In genomic region chr2:19408592-19408991, GRCh38 we compare ENCODE assay signal across 30 cellular contexts. TPM values are rescaled to one million over a fixed set of nuclear protein-coding genes. Genes with fewer than 3 reads are reported as not detected.
DNase-seq lines count a peak whose midpoint lies in the region; ATAC-seq, FAIRE-seq and TF ChIP-seq lines count a peak whose summit lies in the region.
"Had no signal": no experiment of that assay in that cellular context is flagged by ENCODE, and none has a peak within 500 bp of the region (broad histone marks: within the 10 kb centered on the region; RNA-seq: fewer than 3 reads in every experiment).

No MANE protein-coding gene starts in this region.

- intact Hi-C loops in HepG2 (cut with micrococcal nuclease; ENCODE audit: unreplicated experiment) (loop anchor here (5.0 kb wide), 1 partner anchor 99 kb away; no protein-coding TSS in a partner anchor), right lobe of liver (cut with DNase I) (no loop called here)

- ATAC-seq in HepG2: no peak
- no peak for ATAC-seq in right lobe of liver
- no peak for ATAC-seq in HG03520 (IDR thresholded peaks at IDR 0.05; ENCODE audit: unreplicated experiment)
- ATAC-seq: activated CD8-positive, alpha-beta T cell treated with anti-CD3 and anti-CD28 coated beads, Interleukin-2, amount 10 ng/mL, durations not matched to agents 7 days and 5 days; stimulated activated memory B cell treated with anti-CD40 and anti-IgM and Interleukin-4, amounts not matched to agents 10 μg/mL and 1 μg/mL and 100 μg/mL, for 72 hours had no signal

- no peak overlapping the region for H2AFZ ChIP-seq in HepG2 (ENCODE audit: low read length)

- H3K4me1 ChIP-seq in HepG2 (ENCODE audit: insufficient read depth, low read length) (no peaks in the 10 kb centered on the region), right lobe of liver (no peaks in the 10 kb centered on the region), adipocyte (ENCODE audit: control insufficient read depth, insufficient read depth, low read length) (peaks cover 8% of the 10 kb centered on the region)
- H3K4me1 ChIP-seq: BLaER1 treated with 17β-estradiol and CSF1 and Interleukin-3, amounts not matched to agents 10 nM and 100 nM; HAP-1; SJSA1; spleen; suprapubic skin; uterus had no signal

- no peak overlapping the region for H3K4me3 ChIP-seq in HepG2 (replicated peaks in 1 of 3; ENCODE audit: insufficient read depth in 1 of 3, low read depth in 2 of 3, low read length in 3 of 3)
- no peak overlapping the region for H3K4me3 ChIP-seq in right lobe of liver
- no peak overlapping the region for H3K4me3 ChIP-seq in adipocyte (ENCODE audit: low read length)
- H3K4me3 ChIP-seq in fibroblast of pulmonary artery (replicated peaks; ENCODE audit: low read depth, low read length): no peak overlapping the region
- H3K4me3 ChIP-seq: BLaER1 treated with 17β-estradiol and CSF1 and Interleukin-3, amounts not matched to agents 10 nM and 100 nM; coronary artery; HAP-1; SJSA1; spleen; suprapubic skin; uterus had no signal

- no TSS peak for BruUV-seq in HepG2 (replicated peaks; lab: Mats Ljungman, UMichigan)

- in situ Hi-C loops in HepG2 (cut with HindIII; ENCODE audit: extremely low pct_ligation_motif_present, low pct_unique_long_range_greater_than_20kb): no loop called here

- no peak for TF ChIP-seq CTCF in HepG2 (CRISPR knock-in tag; IDR thresholded peaks at IDR 0.05)
- no peak for TF ChIP-seq CTCF in right lobe of liver (IDR thresholded peaks at IDR 0.05)
- no peak for TF ChIP-seq CTCF in fibroblast of pulmonary artery (IDR thresholded peaks at IDR 0.05; ENCODE audit: low read length, missing control alignments)

- H3K4me2 ChIP-seq in HepG2 (ENCODE audit: low read depth, low read length): no peak overlapping the region
- H3K4me2 ChIP-seq: BLaER1 treated with 17β-estradiol and CSF1 and Interleukin-3, amounts not matched to agents 10 nM and 100 nM had no signal

- H3K27me3 ChIP-seq in HepG2 (ENCODE audit: control insufficient read depth in 1 of 2, insufficient read depth in 2 of 2, low read length in 2 of 2) (0 out of 5 replicates have a peak, but pooled peaks cover 0 to 3% of the 10 kb centered on the region in 2 experiments), right lobe of liver (no peaks in the 10 kb centered on the region), adipocyte (replicated peaks; ENCODE audit: control insufficient read depth, insufficient read depth, low read length) (no peaks in the 10 kb centered on the region)
- H3K27me3 ChIP-seq: BLaER1 treated with 17β-estradiol and CSF1 and Interleukin-3, amounts not matched to agents 10 nM and 100 nM; SJSA1; suprapubic skin; uterus had no signal

- no peak for TF ChIP-seq RAD21 in HepG2 (CRISPR knock-in tag; IDR thresholded peaks at IDR 0.05)

- TF ChIP-seq POLR2A in HepG2 (IDR thresholded peaks at IDR 0.05; ENCODE audit: insufficient read depth in 1 of 2, low read depth in 2 of 2, low read length in 2 of 2) (no peak), right lobe of liver (IDR thresholded peaks at IDR 0.05) (no peak)

- H3K36me3 ChIP-seq in HepG2 (replicated peaks in 1 of 2; ENCODE audit: control insufficient read depth in 1 of 2, insufficient read depth in 2 of 2, low read length in 2 of 2): no peaks in the 10 kb centered on the region
- no peaks in the 10 kb centered on the region for H3K36me3 ChIP-seq in right lobe of liver
- no peaks in the 10 kb centered on the region for H3K36me3 ChIP-seq in adipocyte (ENCODE audit: control insufficient read depth, insufficient read depth, low read length, severe bottlenecking)
- H3K36me3 ChIP-seq: BLaER1 treated with 17β-estradiol and CSF1 and Interleukin-3, amounts not matched to agents 10 nM and 100 nM; HAP-1; SJSA1; spleen; suprapubic skin; uterus had no signal

- CTCF ChIA-PET in HepG2 (lab: Yijun Ruan, JAX; ENCODE audit: low intra/inter-chr PET ratio, low total read pairs): no interaction called here

- POLR2A ChIA-PET in HepG2 (lab: Yijun Ruan, JAX): no interaction called here

- no peaks in the 10 kb centered on the region for H4K20me1 ChIP-seq in HepG2 (ENCODE audit: insufficient read depth, low read length)
- H4K20me1 ChIP-seq: BLaER1 treated with 17β-estradiol and CSF1 and Interleukin-3, amounts not matched to agents 10 nM and 100 nM had no signal

- H3K9me3 ChIP-seq in HepG2 (ENCODE audit: low read length) (no peaks in the 10 kb centered on the region), right lobe of liver (no peaks in the 10 kb centered on the region), adipocyte (ENCODE audit: control insufficient read depth, low read length) (peaks cover 6% of the 10 kb centered on the region)
- H3K9me3 ChIP-seq: HAP-1, SJSA1, suprapubic skin, uterus had no signal

- no peak for FAIRE-seq in HepG2 (lab: Jason Lieb, UNC)
- no peak for FAIRE-seq in urothelium cell line (lab: Jason Lieb, UNC)
- FAIRE-seq: GM12892 had no signal

- DNase-seq in HepG2 (ENCODE audit: low spot score): peak; percentile 24
- no peak for DNase-seq in right lobe of liver
- peak; percentile 60 for DNase-seq in adipocyte (ENCODE audit: low read depth)
- DNase-seq in fibroblast of pulmonary artery (ENCODE audit: low read depth): peak; percentile 66
- DNase-seq in urothelium cell line (ENCODE audit: low spot score): peak; percentile 16
- DNase-seq in NCI-H526 (lab: John Stamatoyannopoulos, UW): no peak
- no peak for DNase-seq in activated naive CD4-positive, alpha-beta T cell (lab: John Stamatoyannopoulos, UW)
- DNase-seq: activated CD4-positive, alpha-beta T cell treated with anti-CD3 and anti-CD28 coated beads for 1 hour; activated CD8-positive, alpha-beta T cell treated with anti-CD3 and anti-CD28 coated beads, Interleukin-2, amount 10 ng/mL, durations not matched to agents 7 days and 5 days; activated effector memory CD4-positive, alpha-beta T cell treated with anti-CD3 and anti-CD28 coated beads, Interleukin-2, amount 50 U/mL, for 16 hours; head of caudate nucleus; mesendoderm; MM.1S; naive B cell; NCI-H1417 treated with DMSO at 0.1 percent for 48 hours; NCI-H2107; NCI-H510A treated with DMSO at 0.1 percent for 48 hours; NK-92 treated with Interleukin-12 subunit alpha and Interleukin-12 subunit beta, amount 100 ng/mL, for 24 hours; nucleus accumbens; spleen; stimulated activated CD4-positive, alpha-beta T cell treated with anti-CD3 and anti-CD28 coated beads, Interleukin-4, amount 100 ng/mL, for 1 hour; uterus had no signal

- H3K27ac ChIP-seq in HepG2 (ENCODE audit: extremely low read length, insufficient read depth, low read length) (no peak overlapping the region), right lobe of liver (no peak overlapping the region)
- H3K27ac ChIP-seq: BLaER1 treated with 17β-estradiol and CSF1 and Interleukin-3, amounts not matched to agents 10 nM and 100 nM; coronary artery; SJSA1; spleen; suprapubic skin; uterus had no signal

- TF ChIP-seq EP300 in HepG2 (IDR thresholded peaks at IDR 0.05; ENCODE audit: low read depth in 2 of 2, low read length in 2 of 2): no peak
- TF ChIP-seq EP300 in HepG2 (CRISPR knock-in tag; IDR thresholded peaks at IDR 0.05; ENCODE audit: borderline replicate concordance): no peak

- no peaks in the 10 kb centered on the region for H3K79me2 ChIP-seq in HepG2 (ENCODE audit: insufficient read depth, low read length)

- H3K9ac ChIP-seq in HepG2 (ENCODE audit: insufficient read depth, low read depth, low read length): no peak overlapping the region
- H3K9ac ChIP-seq in adipocyte (ENCODE audit: low read length): no peak overlapping the region
- H3K9ac ChIP-seq: BLaER1 treated with 17β-estradiol and CSF1 and Interleukin-3, amounts not matched to agents 10 nM and 100 nM had no signal

TF ChIP-seq in HepG2, 621 proteins besides CTCF, POLR2A, EP300 and RAD21:
- TF ChIP-seq GZF1 (CRISPR knock-in tag; IDR thresholded peaks at IDR 0.05) (no peak), BCL6 (CRISPR knock-in tag; IDR thresholded peaks at IDR 0.05) (peak; percentile 71)

RNA-seq across cellular contexts. Expression of gene OSR1, which starts 50.2 kb away (rescaled TPM):
- total RNA-seq in HepG2 (2016; rRNA removed; fragmentation: Illumina TruSeq; extraction: Trizol) (0.81 and 1.1 TPM in 2 replicates), right lobe of liver (under 1 TPM in 5 of 6 experiments, not detected in 1; 0.10 to 0.51 (median 0.12) TPM)
- 0.44 and 0.81 TPM in 2 replicates for total RNA-seq in HepG2 (2016; cell fraction: cytosol; rRNA removed; fragmentation: Illumina TruSeq; extraction: Trizol; ENCODE audit: low read depth)
- total RNA-seq in HepG2 (2016; cell fraction: insoluble cytoplasmic fraction; rRNA removed; fragmentation: Illumina TruSeq; extraction: Trizol): 0.49 and 1.2 TPM in 2 replicates
- total RNA-seq in HepG2 (2016; cell fraction: membrane; rRNA removed; fragmentation: Illumina TruSeq; extraction: Trizol): 1.00 and 1.0 TPM in 2 replicates
- 0.90 and 1.1 TPM in 2 replicates for total RNA-seq in HepG2 (2016; cell fraction: nucleus; rRNA removed; fragmentation: Illumina TruSeq; extraction: Trizol)
- polyA plus RNA-seq in HepG2 (2011; rRNA removed): 0.63 and 0.72 TPM in 2 replicates
- 0.33 and 0.91 TPM in 2 replicates for polyA plus RNA-seq in HepG2 (2011; cell fraction: cytosol; rRNA removed)
- polyA plus RNA-seq in HepG2 (2011; cell fraction: nucleus; rRNA removed): 1.4 and 2.1 TPM in 2 replicates
- 0.05 and 0.35 TPM in 2 replicates for polyA plus RNA-seq in HepG2 (2012)
- 0.26 and 0.32 TPM in 2 replicates for polyA plus RNA-seq in HepG2 (2016; cell fraction: cytosol; fragmentation: Illumina TruSeq; extraction: Trizol; ENCODE audit: low read depth)
- polyA plus RNA-seq in HepG2 (2016; cell fraction: insoluble cytoplasmic fraction; fragmentation: Illumina TruSeq; extraction: Trizol; ENCODE audit: low read depth): 1.1 and 1.3 TPM in 2 replicates
- polyA plus RNA-seq in HepG2 (2016; cell fraction: membrane; fragmentation: Illumina TruSeq; extraction: Trizol; ENCODE audit: low read depth): 0.49 TPM in 2 replicates
- 1.7 and 2.3 TPM in 2 replicates for polyA plus RNA-seq in HepG2 (2016; cell fraction: nucleus; fragmentation: Illumina TruSeq; extraction: Trizol; ENCODE audit: insufficient read depth, low read depth)
- polyA minus RNA-seq in HepG2 (2011; rRNA and poly(A)+ RNA removed; ENCODE audit: low replicate concordance): 0.20 TPM in 1 of 2 replicates, not detected in the other
- 0.26 TPM in 1 of 2 replicates, not detected in the other for polyA minus RNA-seq in HepG2 (2011; cell fraction: cytosol; rRNA and poly(A)+ RNA removed)
- 0.39 and 0.75 TPM in 2 replicates for polyA minus RNA-seq in HepG2 (2011; cell fraction: nucleus; rRNA and poly(A)+ RNA removed)
- total RNA-seq: activated CD8-positive, alpha-beta T cell treated with anti-CD3 and anti-CD28 coated beads, Interleukin-2, amount 10 ng/mL, durations not matched to agents 7 days and 5 days had no signal

Comparison
In these comparisons a context has a peak if more than half of its experiments do, and no peak if none do; other contexts are left out.
1. DNase-seq: peak in HepG2 (single experiment), adipocyte (single experiment), fibroblast of pulmonary artery (single experiment) and urothelium cell line (single experiment); none in right lobe of liver (0 of 3), NCI-H526 (0 of 2) and activated naive CD4-positive, alpha-beta T cell (0 of 4).